ENCODE assay signal across 9 cellular contexts in genomic region chr1:192951961-192952460, GRCh38.
A peak's percentile ranks its signal among the peaks of the same experiment; 100 is the strongest.
DNase-seq lines count a peak whose midpoint lies in the region; ATAC-seq and TF ChIP-seq lines count a peak whose summit lies in the region.
"Had no signal": no experiment of that assay in that cellular context is flagged by ENCODE, and none has a peak within 500 bp of the region (broad histone marks: within the 10 kb centered on the region; RNA-seq: fewer than 3 reads in every experiment).

No MANE protein-coding gene starts in this region.

- TF ChIP-seq POLR2A in testis (IDR thresholded peaks at IDR 0.05) = no peak

- H3K4me3 Mint-ChIP-seq in endodermal cell = no peak overlapping the region
- H3K4me3 Mint-ChIP-seq: brain had no signal

- ATAC-seq in GM19328 (IDR thresholded peaks at IDR 0.05; ENCODE audit: unreplicated experiment) (peak; percentile 85), HG03196 (IDR thresholded peaks at IDR 0.05; ENCODE audit: unreplicated experiment) (peak; percentile 93)

- H3K4me3 ChIP-seq in AG09309 (ENCODE audit: control insufficient read depth, low read depth, low read length) = no peak overlapping the region
- no peak overlapping the region for H3K4me3 ChIP-seq in astrocyte of the spinal cord (ENCODE audit: low read depth, low read length)
- H3K4me3 ChIP-seq in endodermal cell (ENCODE audit: low read length) = no peak overlapping the region
- no peak overlapping the region for H3K4me3 ChIP-seq in testis

- H3K4me1 Mint-ChIP-seq in endodermal cell = peaks cover 6% of the 10 kb centered on the region

- no peaks in the 10 kb centered on the region for H3K27me3 Mint-ChIP-seq in endodermal cell (ENCODE audit: insufficient read depth)
- H3K27me3 Mint-ChIP-seq: brain had no signal

- intact Hi-C loops in testis (cut with DNase I; ENCODE audit: low total_unique reads) = no loop called here

- no peak overlapping the region for H3K9ac ChIP-seq in endodermal cell (ENCODE audit: extremely low read depth, low read length, poor library complexity, severe bottlenecking)

- H3K9me3 Mint-ChIP-seq in endodermal cell = no peaks in the 10 kb centered on the region
- H3K9me3 Mint-ChIP-seq: brain had no signal

- H3K27ac Mint-ChIP-seq in endodermal cell = no peak overlapping the region

- H3K9me3 ChIP-seq in endodermal cell (ENCODE audit: control insufficient read depth, low read length) (no peaks in the 10 kb centered on the region), testis (no peaks in the 10 kb centered on the region)

- no peaks in the 10 kb centered on the region for H3K36me3 Mint-ChIP-seq in endodermal cell (ENCODE audit: low read depth)

- H3K4me1 ChIP-seq in endodermal cell (ENCODE audit: control insufficient read depth, insufficient read depth, low read length) (no peaks in the 10 kb centered on the region), testis (no peaks in the 10 kb centered on the region)

- 95 to 100% methylated on average over 3 of the region's 3 CpGs for WGBS in endodermal cell (ENCODE audit: insufficient coverage in 1 of 2, insufficient read length in 1 of 2), 2 experiments
- WGBS in testis, 2 donors = 77 to 78% methylated on average over 3 of the region's 3 CpGs

- peak; percentile 55 for DNase-seq in AG09309 (ENCODE audit: low read depth)
- peak; percentile 94 for DNase-seq in astrocyte of the spinal cord (ENCODE audit: low read depth, low spot score)
- peak; percentile 76 for DNase-seq in pulmonary artery endothelial cell (ENCODE audit: low read depth, low spot score)
- no peak for DNase-seq in endodermal cell
- DNase-seq in testis = no peak
- no peak for DNase-seq in T1000 (lab: John Stamatoyannopoulos, UW)

- H3K27ac ChIP-seq in endodermal cell (ENCODE audit: low read depth, low read length) = no peak overlapping the region
- H3K27ac ChIP-seq in testis = no peak overlapping the region

- TF ChIP-seq CTCF in AG09309 (IDR thresholded peaks at IDR 0.05; ENCODE audit: control insufficient read depth, insufficient read depth, low read depth, low read length, missing control alignments) (no peak), astrocyte of the spinal cord (IDR thresholded peaks at IDR 0.05; ENCODE audit: low read depth, low read length) (no peak), endodermal cell (conservative IDR thresholded peaks at IDR 0.05) (no peak), testis (IDR thresholded peaks at IDR 0.05) (no peak)

- H3K36me3 ChIP-seq in endodermal cell (ENCODE audit: control insufficient read depth, insufficient read depth, low read length) (no peaks in the 10 kb centered on the region), testis (ENCODE audit: low read depth, missing control alignments) (no peaks in the 10 kb centered on the region)

- H3K27me3 ChIP-seq in endodermal cell (ENCODE audit: control insufficient read depth, insufficient read depth, low read length, poor library complexity, severe bottlenecking) = no peaks in the 10 kb centered on the region
- H3K27me3 ChIP-seq in testis = no peaks in the 10 kb centered on the region

- in situ Hi-C loops in astrocyte of the spinal cord (cut with HindIII; ENCODE audit: low sequenced_read_pairs) = no loop called here

Comparison
In these comparisons a context has a peak if more than half of its experiments do, and no peak if none do; other contexts are left out.
1. DNase-seq: peak in AG09309 (single experiment), astrocyte of the spinal cord (single experiment) and pulmonary artery endothelial cell (single experiment); none in endodermal cell (single experiment), testis (single experiment) and T1000 (single experiment).